In the genomic region with DNA sequence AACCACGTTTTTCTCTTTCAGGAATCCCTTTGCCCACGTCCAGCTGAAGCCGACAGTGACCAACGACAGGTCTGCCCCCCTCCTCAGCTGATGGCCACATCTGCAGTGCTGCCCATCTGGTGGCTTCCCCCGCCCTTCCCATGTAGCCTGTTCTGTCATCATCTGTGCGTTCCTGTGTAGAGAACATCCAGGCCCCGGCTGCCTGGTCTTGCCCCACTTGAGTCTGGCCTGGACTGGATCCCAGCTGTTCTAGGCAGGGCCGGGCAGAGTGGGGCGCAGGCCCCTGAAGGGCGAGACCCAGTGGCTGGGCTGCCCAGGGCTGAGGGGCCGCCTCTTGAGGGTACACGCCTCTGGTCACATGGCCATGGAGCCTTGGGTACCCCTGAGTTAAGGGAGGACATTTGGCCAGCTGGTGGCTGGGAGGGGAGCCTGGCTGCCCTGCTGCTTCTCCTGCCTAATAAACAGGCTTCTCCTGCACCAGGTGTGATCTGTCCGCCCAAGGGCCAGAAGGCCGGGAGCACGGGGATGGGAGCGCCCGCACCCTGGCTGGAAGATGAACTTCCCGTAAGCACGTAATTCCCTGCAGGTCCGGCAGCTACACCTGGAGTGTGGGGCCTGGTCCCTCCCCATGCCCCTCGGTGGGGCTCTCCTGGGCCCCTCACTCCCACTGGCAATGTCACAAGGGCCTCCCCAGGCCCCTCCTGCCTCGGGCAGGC, we compare ENCODE assay signal across 31 cellular contexts. TPM values are rescaled to one million over a fixed set of nuclear protein-coding genes. Genes with fewer than 3 reads are reported as not detected.
DNase-seq lines count a peak whose midpoint lies in the region; ATAC-seq and TF ChIP-seq lines count a peak whose summit lies in the region.
"Had no signal": no experiment of that assay in that cellular context is flagged by ENCODE, and none has a peak within 500 bp of the region (broad histone marks: within the 10 kb centered on the region; RNA-seq: fewer than 3 reads in every experiment).

No MANE protein-coding gene starts in this region.

- peaks cover 54 to 81% (median 74%) of the 10 kb centered on the region in 11 experiments for H3K27me3 ChIP-seq in BLaER1 treated with 17β-estradiol and CSF1 and Interleukin-3, amounts not matched to agents 10 nM and 100 nM
- H3K27me3 ChIP-seq in A673 (replicated peaks; ENCODE audit: insufficient read depth, low read depth, low read length, poor library complexity): no peaks in the 10 kb centered on the region
- H3K27me3 ChIP-seq in PC-3 (ENCODE audit: low read length): no peaks in the 10 kb centered on the region
- H3K27me3 ChIP-seq: breast epithelium, Peyer's patch, SJCRH30 had no signal

- peaks cover 0 to 63% (median 44%) of the 10 kb centered on the region in 10 experiments; a peak in 15 of 20 replicates for H3K4me1 ChIP-seq in BLaER1 treated with 17β-estradiol and CSF1 and Interleukin-3, amounts not matched to agents 10 nM and 100 nM
- H3K4me1 ChIP-seq in A673 (ENCODE audit: insufficient read depth, low read length, poor library complexity, severe bottlenecking): peaks cover 21% of the 10 kb centered on the region
- peaks cover 9% of the 10 kb centered on the region for H3K4me1 ChIP-seq in PC-3 (ENCODE audit: insufficient read depth, low read length)
- H3K4me1 ChIP-seq: foreskin keratinocyte had no signal

- no peaks in the 10 kb centered on the region for H3K9me2 ChIP-seq in PC-3 (replicated peaks; ENCODE audit: low read length)

- CTCF ChIA-PET in A673 (lab: Charles Lee) (no interaction called here), PC-3 (lab: Charles Lee) (no interaction called here)

- no TSS peak for BruUV-seq in A673 (replicated peaks; lab: Mats Ljungman, UMichigan)
- no TSS peak for BruUV-seq in PC-3 (replicated peaks; lab: Mats Ljungman, UMichigan)

- H4K20me1 ChIP-seq in BLaER1 treated with 17β-estradiol and CSF1 and Interleukin-3, amounts not matched to agents 10 nM and 100 nM: peaks cover 0 to 92% (median 21%) of the 10 kb centered on the region in 11 experiments; a peak in 15 of 22 replicates
- no peaks in the 10 kb centered on the region for H4K20me1 ChIP-seq in PC-3 (ENCODE audit: low read length)

- H3K79me2 ChIP-seq in PC-3 (ENCODE audit: low read length): 0 out of 2 replicates have a peak, but pooled peaks cover 3% of the 10 kb centered on the region

- H3K27me3 Mint-ChIP-seq in brain (no peaks in the 10 kb centered on the region), nephron progenitor cell (ENCODE audit: low read depth, poor library complexity) (no peaks in the 10 kb centered on the region)
- H3K27me3 Mint-ChIP-seq: CD4-positive, alpha-beta T cell had no signal

- intact Hi-C loops in A673 (cut with micrococcal nuclease; ENCODE audit: unreplicated experiment) (no loop called here), PC-3 (cut with micrococcal nuclease) (no loop called here)

- no peak for ATAC-seq in PC-3
- ATAC-seq: foreskin keratinocyte, lower lobe of right lung, natural killer cell had no signal

- H3F3A ChIP-seq in PC-3 (ENCODE audit: low read length, unreplicated experiment): no peaks in the 10 kb centered on the region

- H3K36me3 Mint-ChIP-seq in brain (no peaks in the 10 kb centered on the region), nephron progenitor cell (ENCODE audit: low read depth) (no peaks in the 10 kb centered on the region)
- H3K36me3 Mint-ChIP-seq: natural killer cell had no signal

- TF ChIP-seq CTCF in brain (conservative IDR thresholded peaks at IDR 0.05) (no peak), nephron progenitor cell (IDR thresholded peaks at IDR 0.05) (no peak), A673 (conservative IDR thresholded peaks at IDR 0.05; ENCODE audit: low read depth, low read length) (no peak), PC-3 (conservative IDR thresholded peaks at IDR 0.05; ENCODE audit: low read depth, low read length) (no peak)

- DNase-seq in Ammon's horn (ENCODE audit: low spot score) (peak; percentile 59), nephron progenitor cell (no peak), A673 (ENCODE audit: low spot score) (no peak), pons (ENCODE audit: low spot score) (no peak), PC-3 (no peak)
- DNase-seq: activated CD4-positive, alpha-beta T cell treated with anti-CD3 and anti-CD28 coated beads, Interleukin-2, amount 50 U/mL, for 48 hours; activated naive CD4-positive, alpha-beta T cell treated with anti-CD3 and anti-CD28 coated beads for 36 hours; CD4-positive, alpha-beta T cell; foreskin keratinocyte; hippocampal formation; Karpas-422; lower lobe of right lung; natural killer cell; NCI-H1436; NCI-H2171; NCI-H526; Peyer's patch; SJCRH30; stimulated activated CD4-positive, alpha-beta T cell treated with anti-CD3 and anti-CD28 coated beads, Interleukin-1b, Interleukin-23, amount 100 ng/mL, for 48 hours; T-helper 1 cell had no signal

- no peak overlapping the region for H3K4me3 Mint-ChIP-seq in brain
- no peak overlapping the region for H3K4me3 Mint-ChIP-seq in nephron progenitor cell
- H3K4me3 Mint-ChIP-seq: activated naive CD4-positive, alpha-beta T cell treated with anti-CD3 and anti-CD28 coated beads for 36 hours; activated T-helper 1 cell treated with anti-CD3 and anti-CD28 coated beads, Interleukin-12 subunit alpha, Interleukin-12 subunit beta, Interleukin-2, Interleukin-4 antibody, amounts not matched to agents 30 ng/mL and 10 ng/mL and 1 ng/mL, durations not matched to agents 14 hours and 24 hours and 36 hours; CD4-positive, alpha-beta T cell; natural killer cell had no signal

- H3K4me2 ChIP-seq in BLaER1 treated with 17β-estradiol and CSF1 and Interleukin-3, amounts not matched to agents 10 nM and 100 nM: peak overlapping the region in 9 of 11 experiments; percentile 13 to 89 (median 82); a peak in 18 of 22 replicates
- H3K4me2 ChIP-seq in PC-3 (ENCODE audit: low read length): no peak overlapping the region
- H3K4me2 ChIP-seq: smooth muscle cell had no signal

- H3K9me3 Mint-ChIP-seq in brain (no peaks in the 10 kb centered on the region), nephron progenitor cell (no peaks in the 10 kb centered on the region)
- H3K9me3 Mint-ChIP-seq: activated naive CD4-positive, alpha-beta T cell treated with anti-CD3 and anti-CD28 coated beads for 36 hours; activated T-helper 1 cell treated with anti-CD3 and anti-CD28 coated beads, Interleukin-12 subunit alpha, Interleukin-12 subunit beta, Interleukin-2, Interleukin-4 antibody, amounts not matched to agents 30 ng/mL and 10 ng/mL and 1 ng/mL, durations not matched to agents 14 hours and 24 hours and 36 hours; CD4-positive, alpha-beta T cell; natural killer cell had no signal

- no peaks in the 10 kb centered on the region for H3K9me3 ChIP-seq in BLaER1 treated with 17β-estradiol and CSF1 and Interleukin-3, amounts not matched to agents 10 nM and 100 nM (replicated peaks in 1 of 11)
- no peaks in the 10 kb centered on the region for H3K9me3 ChIP-seq in A673 (ENCODE audit: low read depth, low read length, poor library complexity, severe bottlenecking)
- no peaks in the 10 kb centered on the region for H3K9me3 ChIP-seq in PC-3 (ENCODE audit: low read length)
- H3K9me3 ChIP-seq: breast epithelium, lower lobe of right lung, SJCRH30 had no signal

- H3K4me3 ChIP-seq in BLaER1 treated with 17β-estradiol and CSF1 and Interleukin-3, amounts not matched to agents 10 nM and 100 nM: no peak overlapping the region
- H3K4me3 ChIP-seq in A673 (ENCODE audit: low read depth, low read length, poor library complexity, severe bottlenecking) (no peak overlapping the region), PC-3 (ENCODE audit: low read length) (no peak overlapping the region)
- H3K4me3 ChIP-seq: breast epithelium, coronary artery, lower lobe of right lung, Peyer's patch, SJCRH30, smooth muscle cell had no signal

- H3K9ac ChIP-seq in BLaER1 treated with 17β-estradiol and CSF1 and Interleukin-3, amounts not matched to agents 10 nM and 100 nM: peak overlapping the region in 3 of 11 experiments; percentile 38 to 50 (median 43); a peak in 4 of 22 replicates
- H3K9ac ChIP-seq in PC-3 (ENCODE audit: low read length): no peak overlapping the region

- POLR2A ChIA-PET in A673 (lab: Charles Lee; ENCODE audit: low non-redundant PET): interaction anchor here (0.6 kb wide), 1 partner anchor 672 kb away, joined by 6 read pairs; no protein-coding TSS in a partner anchor
- POLR2A ChIA-PET in PC-3 (lab: Charles Lee; ENCODE audit: unreplicated experiment): no interaction called here

- no peaks in the 10 kb centered on the region; a peak in 1 of 22 replicates for H3K36me3 ChIP-seq in BLaER1 treated with 17β-estradiol and CSF1 and Interleukin-3, amounts not matched to agents 10 nM and 100 nM
- H3K36me3 ChIP-seq in A673 (ENCODE audit: insufficient read depth, low read length, poor library complexity, severe bottlenecking): no peaks in the 10 kb centered on the region
- H3K36me3 ChIP-seq in PC-3 (ENCODE audit: low read depth, low read length): no peaks in the 10 kb centered on the region
- H3K36me3 ChIP-seq: breast epithelium had no signal

- H2AFZ ChIP-seq in PC-3 (ENCODE audit: low read length): no peak overlapping the region

- H3K27ac Mint-ChIP-seq in brain: peak overlapping the region in 3 of 5 experiments; percentile 49 to 79 (median 70)
- peak overlapping the region; percentile 32 for H3K27ac Mint-ChIP-seq in nephron progenitor cell
- H3K27ac Mint-ChIP-seq: activated naive CD4-positive, alpha-beta T cell treated with anti-CD3 and anti-CD28 coated beads for 36 hours; activated T-helper 1 cell treated with anti-CD3 and anti-CD28 coated beads, Interleukin-12 subunit alpha, Interleukin-12 subunit beta, Interleukin-2, Interleukin-4 antibody, amounts not matched to agents 30 ng/mL and 10 ng/mL and 1 ng/mL, durations not matched to agents 14 hours and 24 hours and 36 hours; CD4-positive, alpha-beta T cell; natural killer cell had no signal

- peaks cover 12% of the 10 kb centered on the region for H3K4me1 Mint-ChIP-seq in brain
- peaks cover 12% of the 10 kb centered on the region for H3K4me1 Mint-ChIP-seq in nephron progenitor cell

- H3K27ac ChIP-seq in BLaER1 treated with 17β-estradiol and CSF1 and Interleukin-3, amounts not matched to agents 10 nM and 100 nM: no peak overlapping the region
- H3K27ac ChIP-seq in A673 (ENCODE audit: low read depth, low read length, poor library complexity, severe bottlenecking): no peak overlapping the region
- H3K27ac ChIP-seq in PC-3 (ENCODE audit: low read length): no peak overlapping the region
- H3K27ac ChIP-seq: coronary artery, foreskin keratinocyte, lower lobe of right lung, SJCRH30 had no signal

RNA-seq across cellular contexts. Expression of a gene that starts 49.4 kb away (rescaled TPM):
- not detected for polyA plus RNA-seq in brain (ENCODE audit: insufficient read depth, low read depth, low replicate concordance)
- total RNA-seq in A673 (2021) (not detected in 2 replicates), PC-3 (2014; rRNA removed) (not detected in 2 replicates)
- total RNA-seq: activated naive CD4-positive, alpha-beta T cell treated with anti-CD3 and anti-CD28 coated beads for 36 hours; activated T-helper 1 cell treated with anti-CD3 and anti-CD28 coated beads, Interleukin-12 subunit alpha, Interleukin-12 subunit beta, Interleukin-2, Interleukin-4 antibody, amounts not matched to agents 30 ng/mL and 10 ng/mL and 1 ng/mL, durations not matched to agents 14 hours and 24 hours and 36 hours; breast epithelium; CD4-positive, alpha-beta T cell; foreskin keratinocyte; lower lobe of right lung; mononuclear cell; natural killer cell; osteocyte; Peyer's patch; renal cortical epithelial cell; smooth muscle cell; ureter had no signal
- polyA plus RNA-seq: esophagus, foreskin keratinocyte, smooth muscle cell had no signal

RNA-seq across cellular contexts. Expression of a gene that starts 50.1 kb away (rescaled TPM):
- polyA plus RNA-seq in brain (ENCODE audit: insufficient read depth, low read depth, low replicate concordance): 61.7 TPM
- total RNA-seq in A673 (2021): 0.90 and 1.4 TPM in 2 replicates
- 1.1 and 1.7 TPM in 2 replicates for total RNA-seq in PC-3 (2014; rRNA removed)
- total RNA-seq: osteocyte had no signal
